In the genomic region with DNA sequence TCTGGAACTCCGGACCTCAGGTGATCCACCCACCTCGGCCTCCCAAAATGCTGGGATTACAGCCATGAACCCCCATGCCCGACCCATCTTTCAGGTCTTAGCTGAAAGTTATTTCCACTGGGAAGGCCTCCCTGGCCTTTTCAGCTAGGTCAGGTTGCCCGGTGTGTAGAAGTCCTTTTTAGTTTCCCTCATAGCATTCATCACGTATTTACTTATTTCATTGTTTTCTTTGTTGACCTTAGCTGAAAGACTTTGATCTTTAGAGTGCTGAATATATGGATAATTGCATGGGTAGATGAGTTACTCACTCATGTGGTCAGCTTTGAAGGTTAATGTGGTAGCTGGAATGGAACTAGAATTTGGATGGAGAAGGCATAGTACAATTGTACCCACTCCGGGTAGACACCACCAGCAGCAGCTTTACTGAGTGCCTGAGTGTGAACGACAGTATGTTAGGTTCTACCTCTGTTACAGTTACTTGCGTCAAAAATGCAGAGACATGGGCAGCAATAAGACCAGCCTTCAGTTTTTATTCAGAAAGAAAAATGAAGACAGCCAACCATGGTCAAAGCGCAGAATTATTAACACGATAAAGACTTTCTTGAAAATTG, we compare ENCODE assay signal across 18 cellular contexts. TPM values are rescaled to one million over a fixed set of nuclear protein-coding genes. Genes with fewer than 3 reads are reported as not detected.
DNase-seq lines count a peak whose midpoint lies in the region; ATAC-seq, FAIRE-seq and TF ChIP-seq lines count a peak whose summit lies in the region.
"Had no signal": no experiment of that assay in that cellular context is flagged by ENCODE, and none has a peak within 500 bp of the region (broad histone marks: within the 10 kb centered on the region; RNA-seq: fewer than 3 reads in every experiment).

No MANE protein-coding gene starts in this region.

- no peaks in the 10 kb centered on the region for H3K27me3 Mint-ChIP-seq in WTC11 (ENCODE audit: low read depth)
- no peaks in the 10 kb centered on the region for H3K27me3 Mint-ChIP-seq in stimulated activated naive B cell treated with anti-CD40 and anti-IgM and Interleukin-4, amounts not matched to agents 10 μg/mL and 1 μg/mL and 100 μg/mL, for 72 hours
- no peaks in the 10 kb centered on the region for H3K27me3 Mint-ChIP-seq in T-helper 17 cell
- H3K27me3 Mint-ChIP-seq: CD4-positive, alpha-beta T cell; IgD-negative memory B cell had no signal

- no peak overlapping the region for H3K27ac Mint-ChIP-seq in WTC11
- no peak overlapping the region for H3K27ac Mint-ChIP-seq in stimulated activated naive B cell treated with anti-CD40 and anti-IgM and Interleukin-4, amounts not matched to agents 10 μg/mL and 1 μg/mL and 100 μg/mL, for 72 hours
- H3K27ac Mint-ChIP-seq in T-helper 17 cell = no peak overlapping the region
- H3K27ac Mint-ChIP-seq: CD4-positive, alpha-beta T cell; IgD-negative memory B cell had no signal

- ATAC-seq in WTC11 (no peak), T-helper 17 cell (no peak)
- no peak for ATAC-seq in stimulated activated naive B cell treated with anti-CD40 and anti-IgM and Interleukin-4, amounts not matched to agents 10 μg/mL and 1 μg/mL and 100 μg/mL, for 72 hours (replicated peaks)

- peak; percentile 4 for FAIRE-seq in HTR-8/SVneo (lab: Jason Lieb, UNC)
- FAIRE-seq: D721Med, H1 had no signal

- POLR2A ChIA-PET in WTC11 (lab: Charles Lee) = no interaction called here

- CTCF ChIA-PET in WTC11 (lab: Charles Lee) = interaction anchor here (1.0 kb wide), 1 partner anchor 9 kb away, joined by 4 read pairs; a partner anchor contains a TSS

- DNase-seq in HTR-8/SVneo (ENCODE audit: insufficient read length, low spot score) = no peak
- peak; percentile 61 for DNase-seq in NCI-H146 treated with DMSO at 0.1 percent for 48 hours (lab: John Stamatoyannopoulos, UW; ENCODE audit: unreplicated experiment)
- no peak for DNase-seq in WTC11 (ENCODE audit: low spot score)
- DNase-seq in stimulated activated naive B cell treated with anti-CD40 and anti-IgM and Interleukin-4, amounts not matched to agents 10 μg/mL and 1 μg/mL and 100 μg/mL, for 72 hours = no peak
- DNase-seq in activated CD8-positive, alpha-beta memory T cell treated with anti-CD3 and anti-CD28 coated beads for 24 hours = no peak
- DNase-seq in activated CD4-positive, alpha-beta T cell treated with anti-CD3 and anti-CD28 coated beads, Interleukin-2, amount 50 U/mL, for 4 hours = no peak
- DNase-seq in T-helper 17 cell = no peak
- DNase-seq: ACHN; CD4-positive, alpha-beta T cell; DMS79 treated with DMSO at 0.1 percent for 48 hours; GF-D8; H9; KBM-7 had no signal

- no peaks in the 10 kb centered on the region for H3K9me3 Mint-ChIP-seq in WTC11
- no peaks in the 10 kb centered on the region for H3K9me3 Mint-ChIP-seq in stimulated activated naive B cell treated with anti-CD40 and anti-IgM and Interleukin-4, amounts not matched to agents 10 μg/mL and 1 μg/mL and 100 μg/mL, for 72 hours
- H3K9me3 Mint-ChIP-seq: CD4-positive, alpha-beta T cell; H9; IgD-negative memory B cell had no signal

- H3K4me1 Mint-ChIP-seq in WTC11 (peaks cover 38% of the 10 kb centered on the region), T-helper 17 cell (peaks cover 7% of the 10 kb centered on the region)
- no peaks in the 10 kb centered on the region for H3K4me1 Mint-ChIP-seq in stimulated activated naive B cell treated with anti-CD40 and anti-IgM and Interleukin-4, amounts not matched to agents 10 μg/mL and 1 μg/mL and 100 μg/mL, for 72 hours

- H3K4me3 Mint-ChIP-seq in WTC11 (no peak overlapping the region), T-helper 17 cell (no peak overlapping the region)
- H3K4me3 Mint-ChIP-seq in stimulated activated naive B cell treated with anti-CD40 and anti-IgM and Interleukin-4, amounts not matched to agents 10 μg/mL and 1 μg/mL and 100 μg/mL, for 72 hours = no peak overlapping the region
- H3K4me3 Mint-ChIP-seq: CD4-positive, alpha-beta T cell; H9; IgD-negative memory B cell had no signal

- no peaks in the 10 kb centered on the region for H3K9me3 ChIP-seq in T-helper 17 cell (ENCODE audit: control insufficient read depth, low read length, poor library complexity, severe bottlenecking)
- H3K9me3 ChIP-seq: Caco-2 had no signal

- no peak for TF ChIP-seq CTCF in WTC11 (IDR thresholded peaks at IDR 0.05)

- H3K36me3 Mint-ChIP-seq in WTC11 = peaks cover 18% of the 10 kb centered on the region
- peaks cover 18 to 40% of the 10 kb centered on the region in 2 donors for H3K36me3 Mint-ChIP-seq in stimulated activated naive B cell treated with anti-CD40 and anti-IgM and Interleukin-4, amounts not matched to agents 10 μg/mL and 1 μg/mL and 100 μg/mL, for 72 hours
- peaks cover 5% of the 10 kb centered on the region for H3K36me3 Mint-ChIP-seq in T-helper 17 cell (ENCODE audit: low read depth)

TF ChIP-seq in WTC11, 78 proteins besides CTCF, POLR2A, EP300 and RAD21:
- TF ChIP-seq GABPB1 (CRISPR knock-in tag; IDR thresholded peaks at IDR 0.05) (peak; percentile 83), ATF1 (CRISPR knock-in tag; IDR thresholded peaks at IDR 0.05) (no peak)

RNA-seq across cellular contexts. Expression of a gene that starts 9.1 kb away (rescaled TPM):
- total RNA-seq in WTC11 (2021) = 39.6 to 43.6 TPM (median 41.8 TPM) in 3 replicates
- total RNA-seq in T-helper 17 cell = 10 to 100 TPM; 23.0 to 26.9 TPM

RNA-seq across cellular contexts. Expression of a gene that starts 28.8 kb away (rescaled TPM):
- total RNA-seq in WTC11 (2021) (0.78 to 3.1 TPM (median 0.80 TPM) in 3 replicates), T-helper 17 cell (not detected)
- total RNA-seq: CD4-positive, alpha-beta T cell; HT-29 had no signal
